Comparison of ENCODE assay signal across 11 cellular contexts in genomic region chr1:85134583-85135455, GRCh38.
DNase-seq lines count a peak whose midpoint lies in the region; ATAC-seq and TF ChIP-seq lines count a peak whose summit lies in the region.
"Had no signal": no experiment of that assay in that cellular context is flagged by ENCODE, and none has a peak within 500 bp of the region (broad histone marks: within the 10 kb centered on the region; RNA-seq: fewer than 3 reads in every experiment).

No MANE protein-coding gene starts in this region.

- ATAC-seq in RWPE2 (ENCODE audit: low read depth) = peak; percentile 73
- no peak for ATAC-seq in GM21786 (IDR thresholded peaks at IDR 0.05; ENCODE audit: unreplicated experiment)

- H3K4me1 ChIP-seq in HEK293 (ENCODE audit: control insufficient read depth, insufficient read depth, low read length) (no peaks in the 10 kb centered on the region; the same call in 1 of the 2 replicates), RWPE2 (ENCODE audit: insufficient read depth, poor library complexity, severe bottlenecking) (no peaks in the 10 kb centered on the region)

- CTCF ChIA-PET in AG04449 (lab: Yijun Ruan, JAX) = interaction anchor here (1.0 to 3.5 kb wide), 8 partner anchors 9 to 125 kb away, joined by 3 to 25 read pairs (median 4); partner anchors contain the start of gene C1orf52
- CTCF ChIA-PET in HEK293 (lab: Yijun Ruan, JAX) = interaction anchor here (0.6 to 1.2 kb wide), 2 partner anchors 120 to 181 kb away, joined by 4 to 8 read pairs; no protein-coding TSS in a partner anchor

- H3K27me3 ChIP-seq in RWPE2 (ENCODE audit: insufficient read depth, poor library complexity, severe bottlenecking) = no peaks in the 10 kb centered on the region

- POLR2A ChIA-PET in AG04449 (lab: Yijun Ruan, JAX) (no interaction called here), HEK293 (lab: Yijun Ruan, JAX) (no interaction called here)

- H3K4me3 ChIP-seq in AG04449 (ENCODE audit: low read depth, low read length) (no peak overlapping the region), HEK293 (ENCODE audit: low read depth, low read length) (no peak overlapping the region), RWPE2 (ENCODE audit: severe bottlenecking) (no peak overlapping the region)
- H3K4me3 ChIP-seq: skin epidermis had no signal

- TF ChIP-seq CTCF in AG04449 (IDR thresholded peaks at IDR 0.05; ENCODE audit: insufficient read depth, low read length, missing control alignments) (no peak), HEK293 (tag by site-specific recombination; IDR thresholded peaks at IDR 0.05) (no peak), RWPE2 (IDR thresholded peaks at IDR 0.05; ENCODE audit: poor library complexity, severe bottlenecking) (no peak)

- no peaks in the 10 kb centered on the region for H3K9me3 ChIP-seq in HEK293 (ENCODE audit: control insufficient read depth, insufficient read depth, low read depth, low read length)
- H3K9me3 ChIP-seq in RWPE2 (ENCODE audit: severe bottlenecking) = no peaks in the 10 kb centered on the region

- H3K27ac ChIP-seq in HEK293 (ENCODE audit: extremely low read depth, low read depth, low read length) (no peak overlapping the region), RWPE2 (ENCODE audit: poor library complexity, severe bottlenecking) (no peak overlapping the region)
- H3K27ac ChIP-seq: skin epidermis had no signal

- DNase-seq in AG04449 (ENCODE audit: low read depth, low spot score) = peak; percentile 62
- no peak for DNase-seq in RWPE2 (ENCODE audit: low spot score)
- DNase-seq in hepatic stellate cell (ENCODE audit: low spot score) = peak; percentile 11
- no peak for DNase-seq in UCSD-AML1 (lab: John Stamatoyannopoulos, UW; ENCODE audit: unreplicated experiment)
- no peak for DNase-seq in NCI-H187 (lab: John Stamatoyannopoulos, UW)
- DNase-seq in NCI-H2081 (lab: John Stamatoyannopoulos, UW) = no peak
- DNase-seq: activated effector memory CD4-positive, alpha-beta T cell treated with anti-CD3 and anti-CD28 coated beads, Interleukin-2, amount 50 U/mL, for 16 hours; GOT3 had no signal

- H3K36me3 ChIP-seq in HEK293 (ENCODE audit: control insufficient read depth in 2 of 2, insufficient read depth in 1 of 2, low read length in 2 of 2) (no peaks in the 10 kb centered on the region), RWPE2 (ENCODE audit: low read depth) (no peaks in the 10 kb centered on the region)

TF ChIP-seq in HEK293, 187 proteins besides CTCF, POLR2A, EP300 and RAD21:
- 0 out of 2 replicates have a peak, but pooled peaks have one; percentile 7 for TF ChIP-seq YY2 (tag by site-specific recombination; IDR thresholded peaks at IDR 0.05)
- TF ChIP-seq GLI2 (tag by site-specific recombination; IDR thresholded peaks at IDR 0.05; ENCODE audit: borderline replicate concordance, low read depth) = no peak
- TF ChIP-seq, protein P1, sequence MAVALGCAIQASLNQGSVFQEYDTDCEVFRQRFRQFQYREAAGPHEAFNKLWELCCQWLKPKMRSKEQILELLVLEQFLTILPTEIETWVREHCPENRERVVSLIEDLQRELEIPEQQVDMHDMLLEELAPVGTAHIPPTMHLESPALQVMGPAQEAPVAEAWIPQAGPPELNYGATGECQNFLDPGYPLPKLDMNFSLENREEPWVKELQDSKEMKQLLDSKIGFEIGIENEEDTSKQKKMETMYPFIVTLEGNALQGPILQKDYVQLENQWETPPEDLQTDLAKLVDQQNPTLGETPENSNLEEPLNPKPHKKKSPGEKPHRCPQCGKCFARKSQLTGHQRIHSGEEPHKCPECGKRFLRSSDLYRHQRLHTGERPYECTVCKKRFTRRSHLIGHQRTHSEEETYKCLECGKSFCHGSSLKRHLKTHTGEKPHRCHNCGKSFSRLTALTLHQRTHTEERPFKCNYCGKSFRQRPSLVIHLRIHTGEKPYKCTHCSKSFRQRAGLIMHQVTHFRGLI (tag by site-specific recombination; IDR thresholded peaks at IDR 0.05) = peak; percentile 68; the same call in 1 of the 2 replicates
- no peak for TF ChIP-seq ZNF580 (tag by site-specific recombination; IDR thresholded peaks at IDR 0.05)
- no peak for TF ChIP-seq ELK4 (IDR thresholded peaks at IDR 0.05; ENCODE audit: borderline replicate concordance, low read depth, low read length)
- peak; percentile 55 for TF ChIP-seq ZBTB44 (tag by site-specific recombination; IDR thresholded peaks at IDR 0.05)
- peak; percentile 65 for TF ChIP-seq ZNF366 (tag by site-specific recombination; conservative IDR thresholded peaks at IDR 0.05)
- TF ChIP-seq ZBTB20 (tag by site-specific recombination; IDR thresholded peaks at IDR 0.05) = peak; percentile 20; the same call in 1 of the 2 replicates
- no peak for TF ChIP-seq ZNF175 (tag by site-specific recombination; IDR thresholded peaks at IDR 0.05)
- TF ChIP-seq ZBTB17 (tag by site-specific recombination; IDR thresholded peaks at IDR 0.05) = peak; percentile 42; the same call in 1 of the 2 replicates
- TF ChIP-seq ZNF48 (tag by site-specific recombination; IDR thresholded peaks at IDR 0.05) = no peak
- TF ChIP-seq ZFP37 (tag by site-specific recombination; IDR thresholded peaks at IDR 0.05) = no peak
- TF ChIP-seq ZNF335 (tag by site-specific recombination; conservative IDR thresholded peaks at IDR 0.05) = peak; percentile 40; the same call in 1 of the 2 replicates

Comparison
In these comparisons a context has a peak if more than half of its experiments do, and no peak if none do; other contexts are left out.
1. DNase-seq: peak in AG04449 (single experiment) and hepatic stellate cell (single experiment); none in RWPE2 (single experiment), UCSD-AML1 (single experiment), NCI-H187 (0 of 2) and NCI-H2081 (0 of 2).